8 cellular contexts compared by ENCODE assay signal in the genomic region with DNA sequence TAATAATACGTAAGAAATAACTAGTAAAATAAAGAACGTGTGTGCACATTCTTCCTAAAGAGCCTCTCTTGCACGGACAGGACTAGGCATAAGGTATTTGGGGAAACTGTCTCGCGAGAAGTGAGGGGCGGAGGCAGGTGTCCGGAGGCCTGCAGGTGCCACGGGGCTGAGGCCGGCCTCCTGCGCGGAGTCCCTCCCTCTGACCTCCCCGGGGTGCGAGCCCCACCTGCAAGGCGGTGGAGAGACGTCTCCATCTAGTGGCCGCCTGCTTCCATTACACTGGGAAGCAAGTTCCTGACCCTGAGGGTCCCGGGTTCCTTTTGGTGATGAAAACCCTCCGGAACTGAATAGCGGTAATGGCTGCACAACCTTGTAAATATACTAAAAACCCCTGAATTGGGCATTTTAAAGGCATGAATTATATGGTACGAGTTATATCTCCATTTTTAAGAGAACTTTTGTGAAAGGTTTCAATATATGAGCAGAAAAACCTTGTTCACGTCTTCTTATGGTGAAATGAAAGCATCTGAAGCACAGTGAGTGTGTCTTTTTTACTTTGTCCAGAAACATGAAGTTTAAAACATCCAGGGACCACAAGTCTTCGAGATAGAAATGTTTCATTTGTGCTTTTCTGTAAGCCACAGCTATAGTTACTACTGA. TPM values are rescaled to one million over a fixed set of nuclear protein-coding genes. Genes with fewer than 3 reads are reported as not detected.
DNase-seq lines count a peak whose midpoint lies in the region; ATAC-seq, FAIRE-seq and TF ChIP-seq lines count a peak whose summit lies in the region.
"Had no signal": no experiment of that assay in that cellular context is flagged by ENCODE, and none has a peak within 500 bp of the region (broad histone marks: within the 10 kb centered on the region; RNA-seq: fewer than 3 reads in every experiment).

No MANE protein-coding gene starts in this region.

- CTCF ChIA-PET in activated B cell treated with CpG ODN at 0.5 μM for 24 hours (lab: Charles Lee), result interaction anchor here (0.6 to 4.6 kb wide), 7 partner anchors 19 to 269 kb away, joined by 3 to 86 read pairs (median 9); no protein-coding TSS in a partner anchor

- H3K9me3 Mint-ChIP-seq in activated B cell treated with CpG ODN at 0.5 μM for 24 hours, result no peaks in the 10 kb centered on the region

- H3K27ac Mint-ChIP-seq in activated B cell treated with CpG ODN at 0.5 μM for 24 hours, result no peak overlapping the region

- no peak overlapping the region for H3K4me3 Mint-ChIP-seq in activated B cell treated with CpG ODN at 0.5 μM for 24 hours

- TF ChIP-seq CTCF in activated B cell treated with CpG ODN at 0.5 μM for 24 hours (IDR thresholded peaks at IDR 0.05) (peak; percentile 97), cardiac fibroblast (IDR thresholded peaks at IDR 0.05; ENCODE audit: low read depth, low read length) (peak; percentile 97)

- POLR2A ChIA-PET in activated B cell treated with CpG ODN at 0.5 μM for 24 hours (lab: Charles Lee), result no interaction called here

- no peak for TF ChIP-seq POLR2A in GM12892 (IDR thresholded peaks at IDR 0.05; ENCODE audit: low read depth, low read length)

- H3K4me3 ChIP-seq in cardiac fibroblast (replicated peaks in 1 of 2; ENCODE audit: low read depth in 2 of 2, low read length in 2 of 2), result no peak overlapping the region
- H3K4me3 ChIP-seq: skin epidermis had no signal

- DNase-seq in GM12892 (ENCODE audit: insufficient read length) (peak; percentile 90), NCI-H1694 treated with DMSO at 0.1 percent for 48 hours (lab: John Stamatoyannopoulos, UW) (peak; percentile 28), activated B cell treated with CpG ODN at 0.5 μM for 24 hours (peak; percentile 68), cardiac fibroblast (ENCODE audit: low read depth in 2 of 2) (peak; percentile 67 to 68), left colon (peak; percentile 47 to 65)
- DNase-seq in stimulated activated CD4-positive, alpha-beta T cell treated with anti-CD3 and anti-CD28 coated beads, Interleukin-4, amount 100 ng/mL, for 4 hours, result peak; percentile 61 to 64

- FAIRE-seq in GM12892 (lab: Jason Lieb, UNC), result peak; percentile 91

- H3K36me3 Mint-ChIP-seq in activated B cell treated with CpG ODN at 0.5 μM for 24 hours (ENCODE audit: low read depth), result no peaks in the 10 kb centered on the region

- peaks cover 24% of the 10 kb centered on the region for H3K4me1 Mint-ChIP-seq in activated B cell treated with CpG ODN at 0.5 μM for 24 hours

- no peaks in the 10 kb centered on the region for H3K27me3 Mint-ChIP-seq in activated B cell treated with CpG ODN at 0.5 μM for 24 hours

- intact Hi-C loops in activated B cell treated with CpG ODN at 0.5 μM for 24 hours (cut with micrococcal nuclease) (loop anchor here (1.0 to 10.0 kb wide), 6 partner anchors 35 to 659 kb away; a partner anchor contains a TSS), left colon (cut with DNase I, micrococcal nuclease) (loop anchor here (2.0 to 5.0 kb wide), 3 partner anchors 117 to 265 kb away; no protein-coding TSS in a partner anchor)

- ATAC-seq in HG02798 (IDR thresholded peaks at IDR 0.05; ENCODE audit: poor library complexity, unreplicated experiment) (peak; percentile 88), activated B cell treated with CpG ODN at 0.5 μM for 24 hours (ENCODE audit: low read depth) (peak; percentile 93), left colon (peak; percentile 82)

RNA-seq across cellular contexts. Expression of a gene that starts 35.5 kb away (rescaled TPM):
- 6.8 TPM for polyA plus RNA-seq in GM12892 (2012; ENCODE audit: missing spikeins)
- total RNA-seq in activated B cell treated with CpG ODN at 0.5 μM for 24 hours (28.1 and 33.8 TPM in 2 replicates), left colon (10 to 100 TPM; 31.4 to 36.3 TPM)

Comparison
In these comparisons a context has a peak if more than half of its experiments do, and no peak if none do; other contexts are left out.
1. DNase-seq: peak in every context shown above with its lines; median percentile 90 in GM12892; 68 in activated B cell treated with CpG ODN at 0.5 μM for 24 hours; 68 in cardiac fibroblast; 62 in stimulated activated CD4-positive, alpha-beta T cell treated with anti-CD3 and anti-CD28 coated beads, Interleukin-4, amount 100 ng/mL, for 4 hours; 56 in left colon; 28 in NCI-H1694 treated with DMSO at 0.1 percent for 48 hours.